21 cellular contexts compared by ENCODE assay signal in genomic region chr20:44716309-44717106, GRCh38. TPM values are rescaled to one million over a fixed set of nuclear protein-coding genes. Genes with fewer than 3 reads are reported as not detected.
DNase-seq lines count a peak whose midpoint lies in the region; TF ChIP-seq lines count a peak whose summit lies in the region.
"Had no signal": no experiment of that assay in that cellular context is flagged by ENCODE, and none has a peak within 500 bp of the region (broad histone marks: within the 10 kb centered on the region; RNA-seq: fewer than 3 reads in every experiment).

No MANE protein-coding gene starts in this region.

- TF ChIP-seq POLR2A in lower leg skin (IDR thresholded peaks at IDR 0.05) = no peak

- H3K36me3 ChIP-seq in subcutaneous abdominal adipose tissue (ENCODE audit: control insufficient read depth in 5 of 5, insufficient read depth in 5 of 5, low read length in 5 of 5) = no peaks in the 10 kb centered on the region
- H3K36me3 ChIP-seq: neutrophil, Peyer's patch, spleen had no signal

- DNase-seq in GM03348 (ENCODE audit: low spot score) (peak; percentile 37), astrocyte of the hippocampus (ENCODE audit: low read depth, low spot score) (peak; percentile 47), lower leg skin (ENCODE audit: low spot score in 2 of 2) (no peak), NCI-H2081 treated with DMSO at 0.1 percent for 48 hours (lab: John Stamatoyannopoulos, UW) (no peak), midbrain (lab: John Stamatoyannopoulos, UW) (no peak), NCI-H748 treated with DMSO at 0.1 percent for 48 hours (lab: John Stamatoyannopoulos, UW) (no peak), SW480 (ENCODE audit: low spot score) (no peak)
- DNase-seq: activated B cell treated with CpG ODN at 0.5 μM for 24 hours; activated CD8-positive, alpha-beta memory T cell treated with anti-CD3 and anti-CD28 coated beads, Interleukin-2, amount 10 ng/mL, durations not matched to agents 7 days and 5 days; activated gamma-delta T cell treated with Interleukin-2 at 50 U/mL for 16 hours; effector CD4-positive, alpha-beta T cell; mesendoderm; NCI-H187 treated with DMSO at 0.1 percent for 48 hours; NCI-H69; spleen; stimulated activated naive CD8-positive, alpha-beta T cell treated with anti-CD3 and anti-CD28 coated beads, Interleukin-15, amount 100 ng/mL, for 72 hours; T-cell had no signal

- no peaks in the 10 kb centered on the region for H3K27me3 ChIP-seq in subcutaneous abdominal adipose tissue (ENCODE audit: control insufficient read depth in 5 of 5, insufficient read depth in 4 of 5, low read length in 5 of 5)
- H3K27me3 ChIP-seq: neutrophil, Peyer's patch, spleen had no signal

- peak overlapping the region; percentile 33 for H3K4me3 ChIP-seq in lower leg skin (ENCODE audit: low read depth, poor library complexity, severe bottlenecking)
- peak overlapping the region; percentile 61 to 77 (median 64) for H3K4me3 ChIP-seq in subcutaneous abdominal adipose tissue (ENCODE audit: low read depth in 1 of 5, low read length in 5 of 5)
- H3K4me3 ChIP-seq: Peyer's patch, spleen had no signal

- TF ChIP-seq CTCF in lower leg skin (IDR thresholded peaks at IDR 0.05) = no peak

- 35 to 46% methylated on average over 11 to 13 of the region's 13 CpGs for WGBS in lower leg skin, 2 donors

- peaks cover 6 to 63% (median 57%) of the 10 kb centered on the region in 5 donors for H3K4me1 ChIP-seq in subcutaneous abdominal adipose tissue (ENCODE audit: control insufficient read depth in 5 of 5, insufficient read depth in 5 of 5, low read length in 5 of 5)

- no peaks in the 10 kb centered on the region for H3K9me3 ChIP-seq in subcutaneous abdominal adipose tissue (ENCODE audit: control insufficient read depth in 5 of 5, low read length in 5 of 5)
- H3K9me3 ChIP-seq: neutrophil, Peyer's patch, spleen had no signal

- H3K9ac ChIP-seq in subcutaneous abdominal adipose tissue (ENCODE audit: low read length in 5 of 5) = peak overlapping the region in 4 of 5 donors; percentile 5 to 72 (median 35)

- intact Hi-C loops in lower leg skin (cut with DNase I; ENCODE audit: low total_unique reads) = no loop called here

- peak overlapping the region; percentile 67 for H3K27ac ChIP-seq in subcutaneous abdominal adipose tissue (ENCODE audit: low read depth, low read length)
- H3K27ac ChIP-seq: neutrophil, Peyer's patch, spleen had no signal

RNA-seq across cellular contexts. Expression of gene CCN5, which starts 1.3 kb away (rescaled TPM):
- 100 to 1,000 TPM in 2 of 4 donors, 10 to 100 TPM in 2; 50.8 to 481 (median 81.3) TPM for total RNA-seq in lower leg skin
- total RNA-seq: activated B cell treated with CpG ODN at 0.5 μM for 24 hours; activated CD8-positive, alpha-beta memory T cell treated with anti-CD3 and anti-CD28 coated beads, Interleukin-2, amount 10 ng/mL, durations not matched to agents 7 days and 5 days; B cell had no signal

RNA-seq across cellular contexts. Expression of gene KCNK15, which starts 29.2 kb away (rescaled TPM):
- 1 to 10 TPM; 1.5 to 3.5 (median 2.5) TPM for total RNA-seq in lower leg skin
- total RNA-seq: activated CD8-positive, alpha-beta memory T cell treated with anti-CD3 and anti-CD28 coated beads, Interleukin-2, amount 10 ng/mL, durations not matched to agents 7 days and 5 days had no signal

Comparison
In these comparisons a context has a peak if more than half of its experiments do, and no peak if none do; other contexts are left out.
1. DNase-seq: peak in GM03348 (single experiment) and astrocyte of the hippocampus (single experiment); none in lower leg skin (0 of 2), NCI-H2081 treated with DMSO at 0.1 percent for 48 hours (single experiment), midbrain (single experiment), NCI-H748 treated with DMSO at 0.1 percent for 48 hours (single experiment) and SW480 (single experiment).